In genomic region chr6:30759575-30760239, GRCh38 we compare ENCODE assay signal across 1 cellular context.
A peak's percentile ranks its signal among the peaks of the same experiment; 100 is the strongest.
TF ChIP-seq lines count a peak whose summit lies in the region.

No MANE protein-coding gene starts in this region.

TF ChIP-seq in GM12878, 131 proteins besides CTCF, POLR2A, EP300 and RAD21:
- peak; percentile 88 for TF ChIP-seq ZNF24 (IDR thresholded peaks at IDR 0.05)
- TF ChIP-seq FOXK2 (IDR thresholded peaks at IDR 0.05) = no peak
- no peak for TF ChIP-seq MXI1 (IDR thresholded peaks at IDR 0.05; ENCODE audit: low read depth, low read length)
- no peak for TF ChIP-seq USF1 (IDR thresholded peaks at IDR 0.05; ENCODE audit: borderline replicate concordance, extremely low read length, insufficient read depth, low read depth, low read length)
- no peak for TF ChIP-seq SMARCA5 (IDR thresholded peaks at IDR 0.05)
- peak; percentile 98 for TF ChIP-seq BCL3 (IDR thresholded peaks at IDR 0.05; ENCODE audit: borderline replicate concordance, insufficient read depth, low read depth, low read length, poor library complexity, severe bottlenecking)
- TF ChIP-seq MEF2B (IDR thresholded peaks at IDR 0.05; ENCODE audit: partially characterized antibody, poor library complexity, severe bottlenecking) = no peak
- TF ChIP-seq BCLAF1 (IDR thresholded peaks at IDR 0.05) = no peak
- no peak for TF ChIP-seq CREM (IDR thresholded peaks at IDR 0.05; ENCODE audit: low read depth)
- TF ChIP-seq PBX3 (IDR thresholded peaks at IDR 0.05; ENCODE audit: insufficient replicate concordance, low read depth, low read length) = peak; percentile 57
- TF ChIP-seq TCF7 (IDR thresholded peaks at IDR 0.05; ENCODE audit: borderline replicate concordance) = no peak
- TF ChIP-seq NR2C2 (IDR thresholded peaks at IDR 0.05; ENCODE audit: borderline replicate concordance, control insufficient read depth, insufficient read length, low read depth) = no peak
- no peak for TF ChIP-seq BMI1 (IDR thresholded peaks at IDR 0.05; ENCODE audit: borderline replicate concordance)
- peak; percentile 8; the same call in 1 of the 2 replicates for TF ChIP-seq PAX5 (IDR thresholded peaks at IDR 0.05; ENCODE audit: borderline replicate concordance, low read depth, low read length)
- TF ChIP-seq RFX5 (IDR thresholded peaks at IDR 0.05; ENCODE audit: low read depth, low read length) = no peak
- no peak for TF ChIP-seq ATF2 (IDR thresholded peaks at IDR 0.05; ENCODE audit: low read length)
- TF ChIP-seq EZH2 (IDR thresholded peaks at IDR 0.05; ENCODE audit: borderline replicate concordance, control insufficient read depth, low read depth, low read length) = no peak
